In the genomic region with DNA sequence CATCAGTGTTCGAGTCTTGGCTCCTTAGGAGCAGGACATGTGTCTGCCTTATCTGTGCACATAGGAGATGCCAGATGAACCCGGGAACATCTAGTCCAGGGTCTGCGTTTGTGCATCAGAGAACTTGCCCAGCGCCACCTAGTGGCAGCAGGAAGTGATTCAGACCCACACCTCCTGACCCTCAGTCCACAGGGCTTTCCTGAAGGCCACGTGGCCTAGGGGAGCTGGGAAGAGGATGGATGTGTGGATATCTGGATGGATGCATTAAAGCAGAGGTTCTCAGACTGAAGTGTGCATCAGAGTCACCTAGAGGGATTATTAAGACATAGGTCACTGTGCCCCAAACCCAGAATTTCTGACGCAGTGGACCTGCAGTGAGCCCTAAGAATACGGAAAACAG, we compare ENCODE assay signal across 8 cellular contexts. TPM values are rescaled to one million over a fixed set of nuclear protein-coding genes. Genes with fewer than 3 reads are reported as not detected.
DNase-seq lines count a peak whose midpoint lies in the region; ATAC-seq, FAIRE-seq and TF ChIP-seq lines count a peak whose summit lies in the region.

No MANE protein-coding gene starts in this region.

- H3K9me3 Mint-ChIP-seq in mesothelial cell of epicardium = no peaks in the 10 kb centered on the region

- H3K9me3 ChIP-seq in WERI-Rb-1 (ENCODE audit: severe bottlenecking) = no peaks in the 10 kb centered on the region

- H3K4me1 Mint-ChIP-seq in mesothelial cell of epicardium = peaks cover 2% of the 10 kb centered on the region

- H3K27me3 ChIP-seq in WERI-Rb-1 (ENCODE audit: insufficient read depth, low read depth, severe bottlenecking) (no peaks in the 10 kb centered on the region), dorsolateral prefrontal cortex (peaks cover 0 to 18% (median 0%) of the 10 kb centered on the region in 45 donors)

- DNase-seq in Ammon's horn (ENCODE audit: low spot score) = peak; percentile 59
- DNase-seq in GM19239 (ENCODE audit: insufficient read length, low spot score) = peak; percentile 32
- peak; percentile 61 for DNase-seq in NAMALWA (ENCODE audit: low spot score)
- peak; percentile 59 for DNase-seq in WERI-Rb-1
- DNase-seq in dorsolateral prefrontal cortex = peak in 8 of 10 donors; percentile 31 to 61 (median 45)
- DNase-seq in mesothelial cell of epicardium (ENCODE audit: low spot score in 2 of 2, unreplicated experiment in 2 of 2) = peak; percentile 39 to 53
- peak; percentile 52 for DNase-seq in superior temporal gyrus (ENCODE audit: extremely low spot score)

- H3K36me3 Mint-ChIP-seq in mesothelial cell of epicardium = no peaks in the 10 kb centered on the region

- H3K4me3 ChIP-seq in WERI-Rb-1 (ENCODE audit: low read depth, low read length) (no peak overlapping the region), dorsolateral prefrontal cortex (no peak overlapping the region)

- no peaks in the 10 kb centered on the region for H3K36me3 ChIP-seq in WERI-Rb-1

- peak; percentile 72 for FAIRE-seq in GM19239 (lab: Jason Lieb, UNC)

- no peak overlapping the region for H3K4me3 Mint-ChIP-seq in mesothelial cell of epicardium

- peak; percentile 73 for TF ChIP-seq CTCF in WERI-Rb-1 (IDR thresholded peaks at IDR 0.05; ENCODE audit: low read depth, low read length)
- TF ChIP-seq CTCF in dorsolateral prefrontal cortex (IDR thresholded peaks at IDR 0.05 in 54 of 56, conservative IDR thresholded peaks at IDR 0.05 in 2 of 56; ENCODE audit: low read depth in 1 of 56, partially characterized antibody in 56 of 56) = peak in 55 of 56 donors; percentile 26 to 73 (median 56)
- TF ChIP-seq CTCF in mesothelial cell of epicardium (IDR thresholded peaks at IDR 0.05; ENCODE audit: unreplicated experiment) = peak; percentile 77

- peaks cover 11% of the 10 kb centered on the region for H3K27me3 Mint-ChIP-seq in mesothelial cell of epicardium (ENCODE audit: low read depth)

- H3K27ac Mint-ChIP-seq in mesothelial cell of epicardium = no peak overlapping the region

- H3K27ac ChIP-seq in WERI-Rb-1 = no peak overlapping the region
- no peak overlapping the region for H3K27ac ChIP-seq in dorsolateral prefrontal cortex

- intact Hi-C loops in dorsolateral prefrontal cortex (cut with DNase I) = no loop called here

- no peak for ATAC-seq in GM19452 (IDR thresholded peaks at IDR 0.05; ENCODE audit: unreplicated experiment)

RNA-seq across cellular contexts. Expression of a gene that starts 37.3 kb away (rescaled TPM):
- total RNA-seq in dorsolateral prefrontal cortex = 1 to 10 TPM in 74 of 120 experiments, under 1 TPM in 35, not detected in 11; 0.30 to 4.8 (median 1.4) TPM
- 0.40 to 0.63 TPM in 2 of 3 replicates, not detected in the other for total RNA-seq in mesothelial cell of epicardium
